In genomic region chr11:56401858-56402461, GRCh38 we compare ENCODE assay signal across 14 cellular contexts. TPM values are rescaled to one million over a fixed set of nuclear protein-coding genes. Genes with fewer than 3 reads are reported as not detected.
DNase-seq lines count a peak whose midpoint lies in the region; ATAC-seq, FAIRE-seq and TF ChIP-seq lines count a peak whose summit lies in the region.
"Not testable (repeated sequence)": the region's sequence is repeated elsewhere in the genome, so short reads cannot be mapped to it uniquely, and the experiment has no call there.
"Had no signal": no experiment of that assay in that cellular context is flagged by ENCODE, and none has a peak within 500 bp of the region (broad histone marks: within the 10 kb centered on the region; RNA-seq: fewer than 3 reads in every experiment).

No MANE protein-coding gene starts in this region.

- not testable (repeated sequence) for H3K9ac ChIP-seq in SK-N-SH; kidney (ENCODE audit: low read length in 2 of 2)

- not testable (repeated sequence) for H3K79me2 ChIP-seq in SK-N-SH (ENCODE audit: insufficient read depth)

- not testable (repeated sequence) for H3K27me3 ChIP-seq in SK-N-SH (ENCODE audit: insufficient read depth)

- not testable (repeated sequence) for H3K27ac ChIP-seq in SK-N-SH (ENCODE audit: low read depth in 2 of 2, low read length in 1 of 2); kidney (ENCODE audit: low read depth in 2 of 2, low read length in 2 of 2)

- H3K27ac Mint-ChIP-seq in chondrocyte (ENCODE audit: unreplicated experiment): not testable (repeated sequence)

- not testable (repeated sequence) for FAIRE-seq in kidney (lab: Jason Lieb, UNC)

- not testable (repeated sequence) for H3K36me3 Mint-ChIP-seq in chondrocyte (ENCODE audit: low read depth)

- WGBS in SK-N-SH (ENCODE audit: low lambda C conversion rate): 12% methylated on average over 7 of the region's 27 CpGs

- not testable (repeated sequence) for H3K9me2 ChIP-seq in SK-N-SH

- H3K4me2 ChIP-seq in SK-N-SH: peak overlapping the region; percentile 52; the same call in 1 of the 2 replicates

- H3K27me3 Mint-ChIP-seq in chondrocyte (ENCODE audit: low read depth): not testable (repeated sequence)

- not testable (repeated sequence) for DNase-seq in SK-N-SH
- DNase-seq in chondrocyte (ENCODE audit: low spot score) (peak; percentile 83), Right ventricle myocardium superior (peak; percentile 11), kidney (peak; percentile 68), posterior vena cava (ENCODE audit: low spot score) (peak; percentile 68)

- not testable (repeated sequence) for TF ChIP-seq EP300 in SK-N-SH (IDR thresholded peaks at IDR 0.05; ENCODE audit: borderline replicate concordance in 1 of 2, low read depth in 1 of 2, low read length in 1 of 2)

- POLR2A ChIA-PET in SK-N-SH (lab: Yijun Ruan, JAX): not testable (repeated sequence)

- not testable (repeated sequence) for ATAC-seq in Right ventricle myocardium superior (ENCODE audit: poor library complexity)

- peaks cover 22% of the 10 kb centered on the region for H3K9me3 Mint-ChIP-seq in chondrocyte (ENCODE audit: low read depth)

- H3F3A ChIP-seq in SK-N-SH (replicated peaks; ENCODE audit: insufficient read depth): not testable (repeated sequence)

- H3K36me3 ChIP-seq in SK-N-SH (replicated peaks in 1 of 2; ENCODE audit: control insufficient read depth in 1 of 2, insufficient read depth in 2 of 2, low read length in 1 of 2); kidney (ENCODE audit: control insufficient read depth in 1 of 2, insufficient read depth in 2 of 2, low read length in 2 of 2): not testable (repeated sequence)

- not testable (repeated sequence) for H3K9me3 ChIP-seq in SK-N-SH; kidney (ENCODE audit: control insufficient read depth in 1 of 2, low read length in 2 of 2)

- intact Hi-C loops in Right ventricle myocardium superior (cut with DNase I); kidney (cut with DNase I); posterior vena cava (cut with DNase I): not testable (repeated sequence)

- not testable (repeated sequence) for H3K4me3 Mint-ChIP-seq in chondrocyte (ENCODE audit: unreplicated experiment)

- H3K4me3 ChIP-seq in SK-N-SH (ENCODE audit: low read depth in 2 of 2, low read length in 1 of 2): peak overlapping the region in 1 of 2 experiments; percentile 37; a peak in 1 of 4 replicates
- not testable (repeated sequence) for H3K4me3 ChIP-seq in kidney (ENCODE audit: low read length in 2 of 2)

- not testable (repeated sequence) for H3K4me1 ChIP-seq in SK-N-SH (ENCODE audit: control insufficient read depth in 1 of 2, insufficient read depth in 2 of 2, low read depth in 1 of 2, low read length in 1 of 2); kidney (ENCODE audit: control insufficient read depth in 1 of 2, insufficient read depth in 1 of 2, low read depth in 1 of 2, low read length in 2 of 2)

- not testable (repeated sequence) for H3K4me1 Mint-ChIP-seq in chondrocyte (ENCODE audit: low read depth)

- not testable (repeated sequence) for H2AFZ ChIP-seq in SK-N-SH (ENCODE audit: low read depth)

- CTCF ChIA-PET in SK-N-SH (lab: Yijun Ruan, JAX): not testable (repeated sequence)

- not testable (repeated sequence) for TF ChIP-seq RAD21 in SK-N-SH (IDR thresholded peaks at IDR 0.05; ENCODE audit: low read length)

- H4K20me1 ChIP-seq in SK-N-SH (ENCODE audit: insufficient read depth): not testable (repeated sequence)

- not testable (repeated sequence) for TF ChIP-seq CTCF in SK-N-SH (IDR thresholded peaks at IDR 0.05); chondrocyte (IDR thresholded peaks at IDR 0.05); kidney (IDR thresholded peaks at IDR 0.05; ENCODE audit: borderline replicate concordance, extremely low read depth, insufficient read depth)

RNA-seq across cellular contexts. Expression of gene OR5AL1, which starts 10.5 kb away (rescaled TPM):
- not detected in 2 replicates for polyA plus RNA-seq in SK-N-SH (2012; rRNA removed)
- not detected in 2 replicates for polyA plus RNA-seq in SK-N-SH (2012; cell fraction: cytosol; rRNA removed)
- polyA plus RNA-seq in SK-N-SH (2012; cell fraction: nucleus; rRNA removed): not detected in 2 replicates
- not detected in 3 replicates for total RNA-seq in chondrocyte
- not detected for total RNA-seq in Right ventricle myocardium superior
- not detected for total RNA-seq in kidney
- not detected for polyA plus RNA-seq in kidney (ENCODE audit: insufficient read depth, low read depth, low replicate concordance)
- not detected for total RNA-seq in posterior vena cava
- total RNA-seq: A673; CD4-positive, alpha-beta memory T cell; CD4-positive, CD25-positive, alpha-beta regulatory T cell; CD8-positive, alpha-beta memory T cell; Daoy; G401; GM12878 had no signal
- polyA plus RNA-seq: AG04450; CD14-positive monocyte; CD4-positive, alpha-beta memory T cell; CD4-positive, CD25-positive, alpha-beta regulatory T cell; CD8-positive, alpha-beta memory T cell; GM12878 had no signal

RNA-seq across cellular contexts. Expression of gene OR8U1, which starts 26.5 kb away (rescaled TPM):
- not detected in 2 replicates for polyA plus RNA-seq in SK-N-SH (2012; rRNA removed)
- not detected in 2 replicates for polyA plus RNA-seq in SK-N-SH (2012; cell fraction: cytosol; rRNA removed)
- not detected in 2 replicates for polyA plus RNA-seq in SK-N-SH (2012; cell fraction: nucleus; rRNA removed)
- total RNA-seq in chondrocyte: not detected in 3 replicates
- not detected for total RNA-seq in Right ventricle myocardium superior
- total RNA-seq in kidney: not detected
- not detected for polyA plus RNA-seq in kidney (ENCODE audit: insufficient read depth, low read depth, low replicate concordance)
- not detected for total RNA-seq in posterior vena cava
- total RNA-seq: A673; CD4-positive, alpha-beta memory T cell; CD4-positive, CD25-positive, alpha-beta regulatory T cell; CD8-positive, alpha-beta memory T cell; Daoy; G401; GM12878 had no signal
- polyA plus RNA-seq: AG04450; CD14-positive monocyte; CD4-positive, alpha-beta memory T cell; CD4-positive, CD25-positive, alpha-beta regulatory T cell; CD8-positive, alpha-beta memory T cell; GM12878 had no signal

RNA-seq across cellular contexts. Expression of gene OR8J1, which starts 47.9 kb away (rescaled TPM):
- polyA plus RNA-seq in SK-N-SH (2012; rRNA removed) (not detected in 2 replicates), kidney (ENCODE audit: insufficient read depth, low read depth, low replicate concordance) (not detected)
- not detected in 2 replicates for polyA plus RNA-seq in SK-N-SH (2012; cell fraction: cytosol; rRNA removed)
- not detected in 2 replicates for polyA plus RNA-seq in SK-N-SH (2012; cell fraction: nucleus; rRNA removed)
- total RNA-seq in chondrocyte (not detected in 3 replicates), Right ventricle myocardium superior (not detected), kidney (not detected), posterior vena cava (not detected)
- total RNA-seq: A673; CD4-positive, alpha-beta memory T cell; CD4-positive, CD25-positive, alpha-beta regulatory T cell; CD8-positive, alpha-beta memory T cell; Daoy; G401; GM12878 had no signal
- polyA plus RNA-seq: AG04450; CD14-positive monocyte; CD4-positive, alpha-beta memory T cell; CD4-positive, CD25-positive, alpha-beta regulatory T cell; CD8-positive, alpha-beta memory T cell; GM12878 had no signal

RNA-seq across cellular contexts. Expression of gene OR8K1, which starts 56.1 kb away (rescaled TPM):
- polyA plus RNA-seq in SK-N-SH (2012; rRNA removed): not detected in 2 replicates
- not detected in 2 replicates for polyA plus RNA-seq in SK-N-SH (2012; cell fraction: cytosol; rRNA removed)
- not detected in 2 replicates for polyA plus RNA-seq in SK-N-SH (2012; cell fraction: nucleus; rRNA removed)
- total RNA-seq in chondrocyte: not detected in 3 replicates
- total RNA-seq in Right ventricle myocardium superior: not detected
- not detected for total RNA-seq in kidney
- not detected for polyA plus RNA-seq in kidney (ENCODE audit: insufficient read depth, low read depth, low replicate concordance)
- total RNA-seq in posterior vena cava: not detected
- total RNA-seq: A673; CD4-positive, alpha-beta memory T cell; CD4-positive, CD25-positive, alpha-beta regulatory T cell; CD8-positive, alpha-beta memory T cell; Daoy; G401; GM12878 had no signal
- polyA plus RNA-seq: AG04450; CD14-positive monocyte; CD4-positive, alpha-beta memory T cell; CD4-positive, CD25-positive, alpha-beta regulatory T cell; CD8-positive, alpha-beta memory T cell; GM12878 had no signal
